ENCODE assay signal across 8 cellular contexts in genomic region chr11:1389932-1390587, GRCh38. TPM values are rescaled to one million over a fixed set of nuclear protein-coding genes. Genes with fewer than 3 reads are reported as not detected.
A peak's percentile ranks its signal among the peaks of the same experiment; 100 is the strongest.
DNase-seq lines count a peak whose midpoint lies in the region; ATAC-seq and TF ChIP-seq lines count a peak whose summit lies in the region.

TSS of gene BRSK2 (plus strand) at chr11:1389934. CDS start at chr11:1390285, 351 bp downstream.

- H3K4me1 ChIP-seq in muscle layer of colon (ENCODE audit: insufficient read depth, low read length) (peaks cover 8% of the 10 kb centered on the region), SJCRH30 (no peaks in the 10 kb centered on the region)

- POLR2A ChIA-PET in AG04449 (lab: Yijun Ruan, JAX) = interaction anchor here (0.6 to 1.0 kb wide), 4 partner anchors 7 to 252 kb away, joined by 3 to 7 read pairs (median 4); partner anchors contain the start of gene TOLLIP

- H3K27ac ChIP-seq in muscle layer of colon (ENCODE audit: low read depth, low read length) (peak within 1 kb of the TSS; percentile 49), SJCRH30 (no peak within 1 kb of the TSS)

- TF ChIP-seq CTCF in AG04449 (IDR thresholded peaks at IDR 0.05; ENCODE audit: insufficient read depth, low read length, missing control alignments) = no peak
- no peak for TF ChIP-seq CTCF in cardiac fibroblast (IDR thresholded peaks at IDR 0.05; ENCODE audit: low read depth, low read length)

- H3K9me3 ChIP-seq in muscle layer of colon (ENCODE audit: low read length) (no peaks in the 10 kb centered on the region), SJCRH30 (replicated peaks) (no peaks in the 10 kb centered on the region)

- peak within 1 kb of the TSS; percentile 66 for H3K4me3 ChIP-seq in AG04449 (ENCODE audit: low read depth, low read length)
- H3K4me3 ChIP-seq in cardiac fibroblast (replicated peaks in 1 of 2; ENCODE audit: low read depth in 2 of 2, low read length in 2 of 2) = peak within 1 kb of the TSS; percentile 52 to 58
- H3K4me3 ChIP-seq in muscle layer of colon (ENCODE audit: low read depth in 1 of 2, low read length in 2 of 2) = peak within 1 kb of the TSS; percentile 50 to 80
- H3K4me3 ChIP-seq in SJCRH30 = no peak within 1 kb of the TSS

- peaks cover 6 to 46% of the 10 kb centered on the region in 2 donors for H3K27me3 ChIP-seq in muscle layer of colon (ENCODE audit: control insufficient read depth in 1 of 2, insufficient read depth in 2 of 2, low read length in 2 of 2)
- no peaks in the 10 kb centered on the region for H3K27me3 ChIP-seq in SJCRH30

- H3K9ac ChIP-seq in muscle layer of colon (ENCODE audit: low read length) = no peak within 1 kb of the TSS

- CTCF ChIA-PET in AG04449 (lab: Yijun Ruan, JAX) = no interaction called here

- DNase-seq in AG04449 (ENCODE audit: low read depth, low spot score) = no peak
- no peak for DNase-seq in cardiac fibroblast (ENCODE audit: low read depth in 2 of 2)
- DNase-seq in SJCRH30 = no peak
- DNase-seq in amygdala (lab: John Stamatoyannopoulos, UW) = no peak

- ATAC-seq in HG03045 (IDR thresholded peaks at IDR 0.05; ENCODE audit: unreplicated experiment) (peak; percentile 4), GM19351 (IDR thresholded peaks at IDR 0.05; ENCODE audit: unreplicated experiment) (no peak)
- no peak for ATAC-seq in activated CD4-positive, CD25-positive, alpha-beta regulatory T cell treated with anti-CD3 and anti-CD28 coated beads, Interleukin-2, amount 50 U/mL, for 24 hours

- no peaks in the 10 kb centered on the region for H3K36me3 ChIP-seq in muscle layer of colon (ENCODE audit: insufficient read depth, low read length)
- H3K36me3 ChIP-seq in SJCRH30 = no peaks in the 10 kb centered on the region

RNA-seq across cellular contexts. Expression of gene BRSK2, which starts in this region (rescaled TPM):
- not detected in 2 replicates for total RNA-seq in SJCRH30 (2014; rRNA removed; shearing (Covaris generic))
